Comparison of ENCODE assay signal across 9 cellular contexts in genomic region chr5:149172261-149172660, GRCh38. TPM values are rescaled to one million over a fixed set of nuclear protein-coding genes. Genes with fewer than 3 reads are reported as not detected.
DNase-seq lines count a peak whose midpoint lies in the region; ATAC-seq, FAIRE-seq and TF ChIP-seq lines count a peak whose summit lies in the region.
"Had no signal": no experiment of that assay in that cellular context is flagged by ENCODE, and none has a peak within 500 bp of the region (broad histone marks: within the 10 kb centered on the region; RNA-seq: fewer than 3 reads in every experiment).

No MANE protein-coding gene starts in this region.

- no peaks in the 10 kb centered on the region for H3K36me3 ChIP-seq in uterus
- H3K36me3 ChIP-seq: Peyer's patch had no signal

- H3K27me3 ChIP-seq in uterus: no peaks in the 10 kb centered on the region
- H3K27me3 ChIP-seq: Peyer's patch had no signal

- DNase-seq in H54 (ENCODE audit: insufficient read length, low spot score) (peak; percentile 49), RPMI7951 (ENCODE audit: low read depth) (peak; percentile 91), kidney tubule cell (ENCODE audit: low spot score) (peak; percentile 89), uterus (no peak), omental fat pad (ENCODE audit: low spot score) (no peak), GM19240 (ENCODE audit: insufficient read length, low spot score) (no peak), SHP77 treated with DMSO at 0.1 percent for 48 hours (lab: John Stamatoyannopoulos, UW) (no peak)
- DNase-seq: Peyer's patch had no signal

- peaks cover 0 to 10% of the 10 kb centered on the region in 2 donors for H3K4me1 ChIP-seq in uterus
- H3K4me1 ChIP-seq: Peyer's patch had no signal

- H3K9me3 ChIP-seq in uterus: no peaks in the 10 kb centered on the region
- H3K9me3 ChIP-seq: Peyer's patch had no signal

- ATAC-seq in GM18502 (IDR thresholded peaks at IDR 0.05; ENCODE audit: poor library complexity, unreplicated experiment) (peak; percentile 92), omental fat pad (ENCODE audit: low FRiP score) (no peak)

- H3K4me3 ChIP-seq in uterus: no peak overlapping the region
- H3K4me3 ChIP-seq: Peyer's patch had no signal

- TF ChIP-seq POLR2A in H54 (IDR thresholded peaks at IDR 0.05; ENCODE audit: low read depth, low read length) (no peak), uterus (IDR thresholded peaks at IDR 0.05) (no peak)

- TF ChIP-seq CTCF in uterus (IDR thresholded peaks at IDR 0.05) (no peak), omental fat pad (IDR thresholded peaks at IDR 0.05) (no peak)

- no peak overlapping the region for H3K27ac ChIP-seq in uterus
- H3K27ac ChIP-seq: Peyer's patch had no signal

- intact Hi-C loops in uterus (cut with DNase I; ENCODE audit: low total_unique reads): no loop called here

- peak; percentile 36 for FAIRE-seq in H54 (lab: Jason Lieb, UNC)

RNA-seq across cellular contexts. Expression of gene ABLIM3, which starts 31.0 kb away (rescaled TPM):
- total RNA-seq in RPMI7951 (2014; rRNA removed; shearing (Covaris generic)): 19.1 and 25.1 TPM in 2 replicates
- total RNA-seq in uterus (10 to 100 TPM in 2 of 4 donors, 1 to 10 TPM in 2; 2.6 to 49.5 (median 6.9) TPM), omental fat pad (100 to 1,000 TPM in 2 of 4 donors, 10 to 100 TPM in 2; 47.8 to 456 (median 104) TPM)

Comparison
In these comparisons a context has a peak if more than half of its experiments do, and no peak if none do; other contexts are left out.
1. DNase-seq: peak in H54 (single experiment), RPMI7951 (single experiment) and kidney tubule cell (single experiment); none in uterus (0 of 2), omental fat pad (single experiment), GM19240 (single experiment) and SHP77 treated with DMSO at 0.1 percent for 48 hours (single experiment).